In the genomic region with DNA sequence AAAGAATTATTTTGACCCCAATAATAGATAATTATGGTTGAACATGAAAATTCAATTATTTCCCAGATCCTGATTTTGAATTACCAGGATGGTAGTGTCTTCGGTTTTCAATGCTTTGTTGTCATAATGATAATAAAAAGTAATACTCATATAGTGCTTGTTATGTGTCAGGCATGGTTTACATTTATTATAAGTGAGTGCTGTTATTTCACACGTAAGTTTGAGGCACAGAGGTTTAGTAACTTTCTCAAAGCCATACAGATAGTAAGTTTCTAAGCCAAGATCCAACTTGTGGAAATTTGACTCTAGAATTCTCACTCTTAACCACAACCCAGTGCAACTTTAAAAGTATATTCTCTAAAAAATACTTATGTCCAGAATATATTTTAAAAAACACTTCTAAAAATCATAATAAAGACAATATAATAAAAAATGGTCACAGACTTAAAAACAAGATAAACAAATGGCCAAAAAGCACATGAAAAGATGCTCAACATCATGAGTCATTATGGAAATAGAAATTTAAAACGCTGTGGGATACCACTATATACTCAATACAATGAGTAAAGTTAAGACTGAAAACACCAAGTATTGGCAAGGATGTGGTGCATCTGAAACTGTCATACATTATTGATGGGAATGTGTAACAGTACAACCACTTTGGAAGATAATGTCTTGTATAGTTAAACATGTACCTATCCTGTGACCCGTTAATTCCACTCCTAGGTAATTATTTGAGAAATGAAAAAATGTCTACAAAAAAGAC, we compare ENCODE assay signal across 16 cellular contexts. TPM values are rescaled to one million over a fixed set of nuclear protein-coding genes. Genes with fewer than 3 reads are reported as not detected.
DNase-seq lines count a peak whose midpoint lies in the region; ATAC-seq and TF ChIP-seq lines count a peak whose summit lies in the region.
"Had no signal": no experiment of that assay in that cellular context is flagged by ENCODE, and none has a peak within 500 bp of the region (broad histone marks: within the 10 kb centered on the region; RNA-seq: fewer than 3 reads in every experiment).

No MANE protein-coding gene starts in this region.

- POLR2A ChIA-PET in activated CD4-positive, alpha-beta T cell treated with anti-CD3 and anti-CD28 coated beads for 36 hours (lab: Charles Lee), result no interaction called here
- POLR2A ChIA-PET in PC-3 (lab: Charles Lee; ENCODE audit: unreplicated experiment), result interaction anchor here (0.7 kb wide), 1 partner anchor 378 kb away, joined by 3 read pairs; no protein-coding TSS in a partner anchor

- 79% methylated on average over 4 of the region's 4 CpGs for WGBS in smooth muscle cell (ENCODE audit: low lambda C conversion rate)
- WGBS in neuronal stem cell (ENCODE audit: extremely low coverage in 2 of 2, insufficient read length in 2 of 2, insufficient replicate concordance in 1 of 2), 2 donors, result no CpG with 5 or more reads among the region's 4 CpGs

- no peak overlapping the region for H2AK5ac ChIP-seq in neuronal stem cell (ENCODE audit: low read depth, low read length)

- intact Hi-C loops in activated CD4-positive, alpha-beta T cell treated with anti-CD3 and anti-CD28 coated beads for 36 hours (cut with DNase I, micrococcal nuclease), result loop anchor here in 1 of 2 experiments (2.0 kb wide), 1 partner anchor 45 kb away; a partner anchor contains a TSS
- intact Hi-C loops in PC-3 (cut with micrococcal nuclease), result loop anchor here (2.0 kb wide), 1 partner anchor 43 kb away; no protein-coding TSS in a partner anchor

- no peak overlapping the region for H2BK5ac ChIP-seq in neuronal stem cell (ENCODE audit: low read length)

- H3K9ac ChIP-seq in PC-3 (ENCODE audit: low read length), result no peak overlapping the region
- no peak overlapping the region for H3K9ac ChIP-seq in smooth muscle cell (ENCODE audit: low read depth)
- H3K9ac ChIP-seq in neuronal stem cell (ENCODE audit: low read depth, low read length, poor library complexity), result no peak overlapping the region

- no peak overlapping the region for H3K14ac ChIP-seq in neuronal stem cell (ENCODE audit: low read length)

- H2BK15ac ChIP-seq in neuronal stem cell (ENCODE audit: low read length), result no peak overlapping the region

- H4K20me1 ChIP-seq in PC-3 (ENCODE audit: low read length), result peaks cover 69% of the 10 kb centered on the region
- H4K20me1 ChIP-seq in smooth muscle cell (ENCODE audit: low read depth), result peaks cover 99% of the 10 kb centered on the region

- H4K8ac ChIP-seq in neuronal stem cell (ENCODE audit: low read depth, low read length), result no peak overlapping the region

- peaks cover 11% of the 10 kb centered on the region for H3K27me3 Mint-ChIP-seq in activated CD4-positive, alpha-beta T cell treated with anti-CD3 and anti-CD28 coated beads for 36 hours

- no peak for TF ChIP-seq CTCF in PC-3 (conservative IDR thresholded peaks at IDR 0.05; ENCODE audit: low read depth, low read length)
- no peak for TF ChIP-seq CTCF in smooth muscle cell (IDR thresholded peaks at IDR 0.05; ENCODE audit: borderline replicate concordance, insufficient read depth, poor library complexity, severe bottlenecking)

- H3K27me3 ChIP-seq in PC-3 (ENCODE audit: low read length) (no peaks in the 10 kb centered on the region), smooth muscle cell (ENCODE audit: low read depth) (no peaks in the 10 kb centered on the region), neuronal stem cell (ENCODE audit: control insufficient read depth in 3 of 3, insufficient read depth in 3 of 3, low read depth in 1 of 3, low read length in 3 of 3) (no peaks in the 10 kb centered on the region)
- H3K27me3 ChIP-seq: cardiac muscle cell, testis had no signal

- DNase-seq in activated CD4-positive, alpha-beta T cell treated with anti-CD3 and anti-CD28 coated beads for 36 hours, result no peak
- no peak for DNase-seq in activated CD4-positive, alpha-beta T cell treated with anti-CD3 and anti-CD28 coated beads, Interleukin-2, amount 50 U/mL, for 48 hours
- DNase-seq in PC-3, result peak; percentile 80
- no peak for DNase-seq in smooth muscle cell (lab: John Stamatoyannopoulos, UW; ENCODE audit: unreplicated experiment)
- no peak for DNase-seq in NCI-H510A (lab: John Stamatoyannopoulos, UW)
- DNase-seq in NCI-H748 treated with DMSO at 0.1 percent for 48 hours (lab: John Stamatoyannopoulos, UW), result no peak
- DNase-seq in neuronal stem cell (ENCODE audit: low spot score), result no peak
- DNase-seq: activated CD4-positive, alpha-beta T cell treated with anti-CD3 and anti-CD28 coated beads, Interleukin-2, amount 10 ng/mL, durations not matched to agents 24 days and 14 days; activated gamma-delta T cell treated with Interleukin-2 at 50 U/mL for 16 hours; CD8-positive, alpha-beta T cell; hippocampal formation; NCI-H1105; testis had no signal

- peaks cover 6% of the 10 kb centered on the region for H3K4me1 Mint-ChIP-seq in activated CD4-positive, alpha-beta T cell treated with anti-CD3 and anti-CD28 coated beads for 36 hours

- no peak overlapping the region for H2BK120ac ChIP-seq in neuronal stem cell (ENCODE audit: low read depth, low read length)

- H3K4me2 ChIP-seq in PC-3 (ENCODE audit: low read length), result 0 out of 2 replicates have a peak overlapping the region, but pooled peaks have one; percentile 5
- no peak overlapping the region for H3K4me2 ChIP-seq in smooth muscle cell
- no peak overlapping the region for H3K4me2 ChIP-seq in neuronal stem cell (ENCODE audit: insufficient read depth, low read length, poor library complexity, severe bottlenecking)

- no peaks in the 10 kb centered on the region for H3K9me3 Mint-ChIP-seq in activated CD4-positive, alpha-beta T cell treated with anti-CD3 and anti-CD28 coated beads for 36 hours (ENCODE audit: low read depth)
- H3K9me3 Mint-ChIP-seq: activated CD4-positive, alpha-beta T cell treated with anti-CD3 and anti-CD28 coated beads, Interleukin-2, amount 10 ng/mL, durations not matched to agents 24 days and 14 days; CD8-positive, alpha-beta T cell had no signal

- H3K79me2 ChIP-seq in PC-3 (ENCODE audit: low read length), result peaks cover 94% of the 10 kb centered on the region
- peaks cover 95% of the 10 kb centered on the region for H3K79me2 ChIP-seq in smooth muscle cell (ENCODE audit: low read depth)

- H2AFZ ChIP-seq in PC-3 (ENCODE audit: low read length), result no peak overlapping the region
- H2AFZ ChIP-seq in smooth muscle cell (ENCODE audit: low read depth), result no peak overlapping the region
- no peak overlapping the region for H2AFZ ChIP-seq in neuronal stem cell (ENCODE audit: low read length)

- H3K27ac Mint-ChIP-seq in activated CD4-positive, alpha-beta T cell treated with anti-CD3 and anti-CD28 coated beads for 36 hours, result no peak overlapping the region
- H3K27ac Mint-ChIP-seq: activated CD4-positive, alpha-beta T cell treated with anti-CD3 and anti-CD28 coated beads, Interleukin-2, amount 10 ng/mL, durations not matched to agents 24 days and 14 days; CD8-positive, alpha-beta T cell had no signal

- CTCF ChIA-PET in activated CD4-positive, alpha-beta T cell treated with anti-CD3 and anti-CD28 coated beads for 36 hours (lab: Charles Lee), result no interaction called here
- CTCF ChIA-PET in PC-3 (lab: Charles Lee), result interaction anchor here (0.6 kb wide), 1 partner anchor 142 kb away, joined by 4 read pairs; no protein-coding TSS in a partner anchor

- H3K27ac ChIP-seq in PC-3 (ENCODE audit: low read length), result peak overlapping the region; percentile 13
- peak overlapping the region; percentile 59 for H3K27ac ChIP-seq in smooth muscle cell (ENCODE audit: low read depth)
- no peak overlapping the region for H3K27ac ChIP-seq in neuronal stem cell (replicated peaks; ENCODE audit: low read length)
- H3K27ac ChIP-seq: 22Rv1, cardiac muscle cell, testis had no signal

- H3K4me3 ChIP-seq in PC-3 (ENCODE audit: low read length), result no peak overlapping the region
- no peak overlapping the region for H3K4me3 ChIP-seq in smooth muscle cell
- H3K4me3 ChIP-seq in neuronal stem cell (ENCODE audit: low read length in 2 of 2), result no peak overlapping the region
- H3K4me3 ChIP-seq: cardiac muscle cell, testis had no signal

- H3K36me3 ChIP-seq in PC-3 (ENCODE audit: low read depth, low read length), result peaks cover 4% of the 10 kb centered on the region; the same call in 1 of the 2 replicates
- peaks cover 5% of the 10 kb centered on the region for H3K36me3 ChIP-seq in smooth muscle cell (ENCODE audit: low read depth)
- peaks cover 4 to 100% of the 10 kb centered on the region in 2 donors for H3K36me3 ChIP-seq in neuronal stem cell (replicated peaks in 1 of 2; ENCODE audit: control insufficient read depth in 2 of 2, insufficient read depth in 2 of 2, low read length in 2 of 2)
- H3K36me3 ChIP-seq: cardiac muscle cell had no signal

- BruUV-seq in PC-3 (replicated peaks; lab: Mats Ljungman, UMichigan), result no TSS peak

- no peaks in the 10 kb centered on the region for H3K79me1 ChIP-seq in neuronal stem cell (ENCODE audit: low read depth, low read length)

- no peaks in the 10 kb centered on the region for H3K36me3 Mint-ChIP-seq in activated CD4-positive, alpha-beta T cell treated with anti-CD3 and anti-CD28 coated beads for 36 hours (ENCODE audit: low read depth)
- H3K36me3 Mint-ChIP-seq: CD8-positive, alpha-beta T cell had no signal

- H3F3A ChIP-seq in PC-3 (ENCODE audit: low read length, unreplicated experiment) (no peaks in the 10 kb centered on the region), smooth muscle cell (ENCODE audit: low read depth) (no peaks in the 10 kb centered on the region)

- peaks cover 43% of the 10 kb centered on the region for H3K4me1 ChIP-seq in PC-3 (ENCODE audit: insufficient read depth, low read length)
- H3K4me1 ChIP-seq in smooth muscle cell (ENCODE audit: low read depth), result no peaks in the 10 kb centered on the region
- peaks cover 0 to 3% of the 10 kb centered on the region in 2 donors for H3K4me1 ChIP-seq in neuronal stem cell (ENCODE audit: control insufficient read depth in 2 of 2, insufficient read depth in 1 of 2, low read depth in 1 of 2, low read length in 2 of 2)
- H3K4me1 ChIP-seq: testis had no signal

- H3K9me3 ChIP-seq in PC-3 (ENCODE audit: low read length) (no peaks in the 10 kb centered on the region), smooth muscle cell (replicated peaks; ENCODE audit: low read depth) (no peaks in the 10 kb centered on the region), neuronal stem cell (replicated peaks in 1 of 2; ENCODE audit: control insufficient read depth in 2 of 2, insufficient read depth in 1 of 2, low read depth in 1 of 2, low read length in 2 of 2) (peaks cover 0 to 8% of the 10 kb centered on the region in 2 donors)
- H3K9me3 ChIP-seq: testis had no signal

- no peaks in the 10 kb centered on the region for H3K9me2 ChIP-seq in PC-3 (replicated peaks; ENCODE audit: low read length)

- ATAC-seq in activated CD4-positive, alpha-beta T cell treated with anti-CD3 and anti-CD28 coated beads for 36 hours, result peak; percentile 63
- ATAC-seq in HG02610 (IDR thresholded peaks at IDR 0.05; ENCODE audit: unreplicated experiment) (peak; percentile 79), PC-3 (peak; percentile 69)
- ATAC-seq: CD8-positive, alpha-beta T cell had no signal

- H3K4ac ChIP-seq in neuronal stem cell (ENCODE audit: low read length), result no peak overlapping the region

- H4K91ac ChIP-seq in neuronal stem cell (ENCODE audit: low read depth, low read length, poor library complexity), result no peak overlapping the region

- H3K23ac ChIP-seq in neuronal stem cell (ENCODE audit: low read depth, low read length, poor library complexity), result no peak overlapping the region

- no peak overlapping the region for H3K18ac ChIP-seq in neuronal stem cell (ENCODE audit: low read length)

- H3K4me3 Mint-ChIP-seq in activated CD4-positive, alpha-beta T cell treated with anti-CD3 and anti-CD28 coated beads for 36 hours, result no peak overlapping the region
- H3K4me3 Mint-ChIP-seq: activated CD4-positive, alpha-beta T cell treated with anti-CD3 and anti-CD28 coated beads, Interleukin-2, amount 10 ng/mL, durations not matched to agents 24 days and 14 days; CD8-positive, alpha-beta T cell had no signal

- no peak overlapping the region for H2BK12ac ChIP-seq in neuronal stem cell (ENCODE audit: low read length)

RNA-seq across cellular contexts. Expression of a gene that starts 45.2 kb away (rescaled TPM):
- total RNA-seq in activated CD4-positive, alpha-beta T cell treated with anti-CD3 and anti-CD28 coated beads for 36 hours, result under 1 TPM; 0.90 to 0.96 TPM
- total RNA-seq in PC-3 (2014; rRNA removed), result 39.7 and 42.3 TPM in 2 replicates
- total RNA-seq in smooth muscle cell, result 53.0 and 56.5 TPM in 2 replicates
- polyA plus RNA-seq in smooth muscle cell, result 15.6 and 22.2 TPM in 2 replicates
- polyA plus RNA-seq in neuronal stem cell (2013, experiment 1 of 2), result 20.9 TPM
- 21.3 TPM for polyA plus RNA-seq in neuronal stem cell (2013, experiment 2 of 2)

Comparison
In these comparisons a context has a peak if more than half of its experiments do, and no peak if none do; other contexts are left out.
1. RNA of a gene that starts 45.2 kb away (total RNA-seq): 53.0 to 56.5 TPM in smooth muscle cell and 39.7 to 42.3 TPM in PC-3; 0.90 to 0.96 TPM in activated CD4-positive, alpha-beta T cell treated with anti-CD3 and anti-CD28 coated beads for 36 hours; every median in the first group is over 10 times any median in the second.
2. Peak in every context shown above with its lines, with median percentiles within 50 percentile points of each other: ATAC-seq.